1 cellular context compared by ENCODE assay signal in the genomic region with DNA sequence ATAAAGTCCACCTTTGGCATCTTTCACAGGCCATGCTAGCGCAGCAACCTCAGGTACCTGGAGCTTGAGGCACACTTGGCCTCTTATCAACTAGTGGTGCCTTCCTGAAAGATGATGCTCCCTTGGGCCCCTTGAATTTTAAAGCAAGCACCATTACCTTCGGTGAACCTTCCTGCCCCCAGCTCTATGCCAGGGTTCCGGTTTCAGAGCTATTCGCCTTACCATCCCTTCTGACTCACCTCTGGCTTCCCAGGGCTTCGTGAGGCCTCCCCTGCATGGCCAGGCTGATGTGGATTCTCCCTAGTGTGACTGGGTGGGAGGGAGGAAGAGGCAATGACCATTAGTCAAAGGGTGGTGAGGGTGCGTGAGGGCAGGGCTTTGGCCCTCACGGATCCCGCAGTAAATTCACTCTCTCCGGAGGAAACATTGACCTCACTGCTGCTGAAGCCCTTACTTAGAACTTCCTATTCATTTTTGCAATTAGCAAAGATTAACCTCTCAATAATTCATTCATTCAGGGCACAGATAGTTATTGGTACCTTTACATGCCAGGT.
TF ChIP-seq lines count a peak whose summit lies in the region.

No MANE protein-coding gene starts in this region.

TF ChIP-seq in GM23338, 12 proteins besides CTCF, POLR2A, EP300 and RAD21 (continued from another document):
- TF ChIP-seq, protein P1, sequence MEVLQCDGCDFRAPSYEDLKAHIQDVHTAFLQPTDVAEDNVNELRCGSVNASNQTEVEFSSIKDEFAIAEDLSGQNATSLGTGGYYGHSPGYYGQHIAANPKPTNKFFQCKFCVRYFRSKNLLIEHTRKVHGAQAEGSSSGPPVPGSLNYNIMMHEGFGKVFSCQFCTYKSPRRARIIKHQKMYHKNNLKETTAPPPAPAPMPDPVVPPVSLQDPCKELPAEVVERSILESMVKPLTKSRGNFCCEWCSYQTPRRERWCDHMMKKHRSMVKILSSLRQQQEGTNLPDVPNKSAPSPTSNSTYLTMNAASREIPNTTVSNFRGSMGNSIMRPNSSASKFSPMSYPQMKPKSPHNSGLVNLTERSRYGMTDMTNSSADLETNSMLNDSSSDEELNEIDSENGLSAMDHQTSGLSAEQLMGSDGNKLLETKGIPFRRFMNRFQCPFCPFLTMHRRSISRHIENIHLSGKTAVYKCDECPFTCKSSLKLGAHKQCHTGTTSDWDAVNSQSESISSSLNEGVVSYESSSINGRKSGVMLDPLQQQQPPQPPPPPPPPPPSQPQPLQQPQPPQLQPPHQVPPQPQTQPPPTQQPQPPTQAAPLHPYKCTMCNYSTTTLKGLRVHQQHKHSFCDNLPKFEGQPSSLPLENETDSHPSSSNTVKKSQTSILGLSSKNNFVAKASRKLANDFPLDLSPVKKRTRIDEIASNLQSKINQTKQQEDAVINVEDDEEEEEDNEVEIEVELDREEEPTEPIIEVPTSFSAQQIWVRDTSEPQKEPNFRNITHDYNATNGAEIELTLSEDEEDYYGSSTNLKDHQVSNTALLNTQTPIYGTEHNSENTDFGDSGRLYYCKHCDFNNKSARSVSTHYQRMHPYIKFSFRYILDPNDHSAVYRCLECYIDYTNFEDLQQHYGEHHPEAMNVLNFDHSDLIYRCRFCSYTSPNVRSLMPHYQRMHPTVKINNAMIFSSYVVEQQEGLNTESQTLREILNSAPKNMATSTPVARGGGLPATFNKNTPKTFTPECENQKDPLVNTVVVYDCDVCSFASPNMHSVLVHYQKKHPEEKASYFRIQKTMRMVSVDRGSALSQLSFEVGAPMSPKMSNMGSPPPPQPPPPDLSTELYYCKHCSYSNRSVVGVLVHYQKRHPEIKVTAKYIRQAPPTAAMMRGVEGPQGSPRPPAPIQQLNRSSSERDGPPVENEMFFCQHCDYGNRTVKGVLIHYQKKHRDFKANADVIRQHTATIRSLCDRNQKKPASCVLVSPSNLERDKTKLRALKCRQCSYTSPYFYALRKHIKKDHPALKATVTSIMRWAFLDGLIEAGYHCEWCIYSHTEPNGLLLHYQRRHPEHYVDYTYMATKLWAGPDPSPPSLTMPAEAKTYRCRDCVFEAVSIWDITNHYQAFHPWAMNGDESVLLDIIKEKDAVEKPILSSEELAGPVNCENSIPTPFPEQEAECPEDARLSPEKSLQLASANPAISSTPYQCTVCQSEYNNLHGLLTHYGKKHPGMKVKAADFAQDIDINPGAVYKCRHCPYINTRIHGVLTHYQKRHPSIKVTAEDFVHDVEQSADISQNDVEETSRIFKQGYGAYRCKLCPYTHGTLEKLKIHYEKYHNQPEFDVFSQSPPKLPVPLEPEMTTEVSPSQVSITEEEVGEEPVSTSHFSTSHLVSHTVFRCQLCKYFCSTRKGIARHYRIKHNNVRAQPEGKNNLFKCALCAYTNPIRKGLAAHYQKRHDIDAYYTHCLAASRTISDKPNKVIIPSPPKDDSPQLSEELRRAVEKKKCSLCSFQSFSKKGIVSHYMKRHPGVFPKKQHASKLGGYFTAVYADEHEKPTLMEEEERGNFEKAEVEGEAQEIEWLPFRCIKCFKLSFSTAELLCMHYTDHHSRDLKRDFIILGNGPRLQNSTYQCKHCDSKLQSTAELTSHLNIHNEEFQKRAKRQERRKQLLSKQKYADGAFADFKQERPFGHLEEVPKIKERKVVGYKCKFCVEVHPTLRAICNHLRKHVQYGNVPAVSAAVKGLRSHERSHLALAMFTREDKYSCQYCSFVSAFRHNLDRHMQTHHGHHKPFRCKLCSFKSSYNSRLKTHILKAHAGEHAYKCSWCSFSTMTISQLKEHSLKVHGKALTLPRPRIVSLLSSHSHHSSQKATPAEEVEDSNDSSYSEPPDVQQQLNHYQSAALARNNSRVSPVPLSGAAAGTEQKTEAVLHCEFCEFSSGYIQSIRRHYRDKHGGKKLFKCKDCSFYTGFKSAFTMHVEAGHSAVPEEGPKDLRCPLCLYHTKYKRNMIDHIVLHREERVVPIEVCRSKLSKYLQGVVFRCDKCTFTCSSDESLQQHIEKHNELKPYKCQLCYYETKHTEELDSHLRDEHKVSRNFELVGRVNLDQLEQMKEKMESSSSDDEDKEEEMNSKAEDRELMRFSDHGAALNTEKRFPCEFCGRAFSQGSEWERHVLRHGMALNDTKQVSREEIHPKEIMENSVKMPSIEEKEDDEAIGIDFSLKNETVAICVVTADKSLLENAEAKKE (CRISPR knock-in tag; IDR thresholded peaks at IDR 0.05) = no peak
- TF ChIP-seq, protein P2, sequence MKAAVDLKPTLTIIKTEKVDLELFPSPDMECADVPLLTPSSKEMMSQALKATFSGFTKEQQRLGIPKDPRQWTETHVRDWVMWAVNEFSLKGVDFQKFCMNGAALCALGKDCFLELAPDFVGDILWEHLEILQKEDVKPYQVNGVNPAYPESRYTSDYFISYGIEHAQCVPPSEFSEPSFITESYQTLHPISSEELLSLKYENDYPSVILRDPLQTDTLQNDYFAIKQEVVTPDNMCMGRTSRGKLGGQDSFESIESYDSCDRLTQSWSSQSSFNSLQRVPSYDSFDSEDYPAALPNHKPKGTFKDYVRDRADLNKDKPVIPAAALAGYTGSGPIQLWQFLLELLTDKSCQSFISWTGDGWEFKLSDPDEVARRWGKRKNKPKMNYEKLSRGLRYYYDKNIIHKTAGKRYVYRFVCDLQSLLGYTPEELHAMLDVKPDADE (IDR thresholded peaks at IDR 0.05) = no peak
- TF ChIP-seq, protein P3, sequence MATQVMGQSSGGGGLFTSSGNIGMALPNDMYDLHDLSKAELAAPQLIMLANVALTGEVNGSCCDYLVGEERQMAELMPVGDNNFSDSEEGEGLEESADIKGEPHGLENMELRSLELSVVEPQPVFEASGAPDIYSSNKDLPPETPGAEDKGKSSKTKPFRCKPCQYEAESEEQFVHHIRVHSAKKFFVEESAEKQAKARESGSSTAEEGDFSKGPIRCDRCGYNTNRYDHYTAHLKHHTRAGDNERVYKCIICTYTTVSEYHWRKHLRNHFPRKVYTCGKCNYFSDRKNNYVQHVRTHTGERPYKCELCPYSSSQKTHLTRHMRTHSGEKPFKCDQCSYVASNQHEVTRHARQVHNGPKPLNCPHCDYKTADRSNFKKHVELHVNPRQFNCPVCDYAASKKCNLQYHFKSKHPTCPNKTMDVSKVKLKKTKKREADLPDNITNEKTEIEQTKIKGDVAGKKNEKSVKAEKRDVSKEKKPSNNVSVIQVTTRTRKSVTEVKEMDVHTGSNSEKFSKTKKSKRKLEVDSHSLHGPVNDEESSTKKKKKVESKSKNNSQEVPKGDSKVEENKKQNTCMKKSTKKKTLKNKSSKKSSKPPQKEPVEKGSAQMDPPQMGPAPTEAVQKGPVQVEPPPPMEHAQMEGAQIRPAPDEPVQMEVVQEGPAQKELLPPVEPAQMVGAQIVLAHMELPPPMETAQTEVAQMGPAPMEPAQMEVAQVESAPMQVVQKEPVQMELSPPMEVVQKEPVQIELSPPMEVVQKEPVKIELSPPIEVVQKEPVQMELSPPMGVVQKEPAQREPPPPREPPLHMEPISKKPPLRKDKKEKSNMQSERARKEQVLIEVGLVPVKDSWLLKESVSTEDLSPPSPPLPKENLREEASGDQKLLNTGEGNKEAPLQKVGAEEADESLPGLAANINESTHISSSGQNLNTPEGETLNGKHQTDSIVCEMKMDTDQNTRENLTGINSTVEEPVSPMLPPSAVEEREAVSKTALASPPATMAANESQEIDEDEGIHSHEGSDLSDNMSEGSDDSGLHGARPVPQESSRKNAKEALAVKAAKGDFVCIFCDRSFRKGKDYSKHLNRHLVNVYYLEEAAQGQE (IDR thresholded peaks at IDR 0.05; ENCODE audit: unreplicated experiment) = no peak
- no peak for TF ChIP-seq ZNF114 (CRISPR knock-in tag; IDR thresholded peaks at IDR 0.05)
- no peak for TF ChIP-seq JUNB (IDR thresholded peaks at IDR 0.05; ENCODE audit: unreplicated experiment)
- no peak for TF ChIP-seq STAT1 (IDR thresholded peaks at IDR 0.05; ENCODE audit: unreplicated experiment)
- no peak for TF ChIP-seq EZH2 (IDR thresholded peaks at IDR 0.05; ENCODE audit: low read depth, unreplicated experiment)
